Comparison of ENCODE assay signal across 1 cellular context in genomic region chr1:3929122-3929521, GRCh38.
A peak's percentile ranks its signal among the peaks of the same experiment; 100 is the strongest.
TF ChIP-seq lines count a peak whose summit lies in the region.

No MANE protein-coding gene starts in this region.

TF ChIP-seq in K562, 482 proteins besides CTCF, POLR2A, EP300 and RAD21 (continued from another document):
- TF ChIP-seq HOMEZ (CRISPR knock-in tag; IDR thresholded peaks at IDR 0.05) (no peak), ZSCAN29 (IDR thresholded peaks at IDR 0.05) (no peak), NBN (IDR thresholded peaks at IDR 0.05; ENCODE audit: low read depth) (no peak), ZNF444 (CRISPR knock-in tag; IDR thresholded peaks at IDR 0.05) (no peak), BCOR (IDR thresholded peaks at IDR 0.05) (0 out of 2 replicates have a peak, but pooled peaks have one; percentile 26), EHMT2 (IDR thresholded peaks at IDR 0.05) (peak; percentile 33; the same call in 1 of the 2 replicates), ZHX1 (conservative IDR thresholded peaks at IDR 0.05; ENCODE audit: low read length) (no peak), NKRF (IDR thresholded peaks at IDR 0.05; ENCODE audit: borderline replicate concordance) (0 out of 2 replicates have a peak, but pooled peaks have one; percentile 44), POLR3G (IDR thresholded peaks at IDR 0.05; ENCODE audit: extremely low read depth, insufficient read length, insufficient replicate concordance) (no peak), HDAC1 (IDR thresholded peaks at IDR 0.05) (peak in 1 of 2 experiments; percentile 52; a peak in 1 of 4 replicates), ZFP36 (IDR thresholded peaks at IDR 0.05; ENCODE audit: low read depth, low read length, partially characterized antibody) (no peak), HLTF (IDR thresholded peaks at IDR 0.05) (0 out of 2 replicates have a peak, but pooled peaks have one; percentile 34), AFF4 (CRISPR knock-in tag; IDR thresholded peaks at IDR 0.05) (no peak), PHF20 (IDR thresholded peaks at IDR 0.05; ENCODE audit: partially characterized antibody) (peak; percentile 89), CBX1 (IDR thresholded peaks at IDR 0.05; ENCODE audit: low read depth) (peak; percentile 52; the same call in 1 of the 2 replicates), MIER1 (IDR thresholded peaks at IDR 0.05; ENCODE audit: low read depth) (0 out of 2 replicates have a peak, but pooled peaks have one; percentile 34), SMARCA5 (IDR thresholded peaks at IDR 0.05) (peak; percentile 23; the same call in 1 of the 2 replicates), ARHGAP35 (IDR thresholded peaks at IDR 0.05; ENCODE audit: partially characterized antibody) (no peak), ESRRA (IDR thresholded peaks at IDR 0.05; ENCODE audit: borderline replicate concordance, low read depth) (no peak), TSC22D4 (tag; IDR thresholded peaks at IDR 0.05) (peak; percentile 55; the same call in 1 of the 2 replicates)
